9 cellular contexts compared by ENCODE assay signal in the genomic region with DNA sequence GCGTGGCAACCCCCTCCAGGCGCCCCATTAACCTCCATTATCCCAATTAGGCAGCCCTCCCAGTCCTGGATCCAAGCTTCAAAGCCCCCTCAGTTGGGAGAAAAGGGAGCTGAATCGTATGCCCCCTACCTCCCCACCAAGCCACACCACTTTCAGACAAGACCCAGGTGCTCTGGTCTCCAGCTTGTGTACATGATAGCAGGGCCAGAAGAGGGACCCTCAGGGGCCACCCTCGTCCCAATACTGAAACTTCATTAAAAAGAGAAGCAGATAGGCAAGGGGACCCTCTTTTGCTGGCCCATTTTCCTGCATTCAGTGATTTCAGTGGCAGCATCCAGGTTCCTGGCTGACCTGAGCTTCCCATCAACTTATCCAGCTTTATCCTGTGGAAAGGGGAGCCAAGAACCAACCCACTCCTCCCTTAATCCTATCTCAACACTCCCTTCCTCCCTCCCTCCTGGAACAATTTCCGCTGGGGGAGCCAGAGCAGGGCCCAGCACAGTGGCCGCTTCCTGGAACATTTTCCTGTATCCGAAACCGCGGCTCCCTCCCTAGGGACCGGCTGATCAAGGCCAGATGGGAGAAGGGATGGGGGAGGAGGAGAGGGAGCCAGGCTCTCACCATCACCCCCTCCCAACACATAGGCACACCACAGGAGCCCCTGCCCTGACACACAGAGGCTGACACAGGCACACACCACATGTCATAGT. TPM values are rescaled to one million over a fixed set of nuclear protein-coding genes. Genes with fewer than 3 reads are reported as not detected.
DNase-seq lines count a peak whose midpoint lies in the region; ATAC-seq, FAIRE-seq and TF ChIP-seq lines count a peak whose summit lies in the region.
"Had no signal": no experiment of that assay in that cellular context is flagged by ENCODE, and none has a peak within 500 bp of the region (broad histone marks: within the 10 kb centered on the region; RNA-seq: fewer than 3 reads in every experiment).

No MANE protein-coding gene starts in this region.

- 50% methylated on average over 10 of the region's 10 CpGs for WGBS in GM12878 (ENCODE audit: insufficient coverage, insufficient replicate concordance, low lambda C conversion rate, missing lambda C conversion rate)
- WGBS in right lobe of liver (ENCODE audit: insufficient coverage, low coverage, low lambda C conversion rate, missing lambda C conversion rate) = 100% methylated on average over 1 of the region's 10 CpGs

- H3K79me2 ChIP-seq in GM12878 (ENCODE audit: control insufficient read depth, insufficient read depth, low read length) = no peaks in the 10 kb centered on the region

- no peaks in the 10 kb centered on the region for H4K20me1 ChIP-seq in GM12878 (ENCODE audit: control insufficient read depth, insufficient read depth)

- peaks cover 26% of the 10 kb centered on the region for H3K4me1 Mint-ChIP-seq in HFFc6 (ENCODE audit: low read depth)

- no peak for DNase-seq in HFFc6
- no peak for DNase-seq in GM12878 (ENCODE audit: low read depth, low spot score)
- DNase-seq in right lobe of liver = peak in 1 of 3 donors; percentile 42
- DNase-seq in vagina (ENCODE audit: extremely low spot score in 2 of 2) = no peak
- no peak for DNase-seq in mesenteric fat pad (ENCODE audit: low spot score)
- DNase-seq in effector CD4-positive, alpha-beta T cell = no peak

- H3K4me3 ChIP-seq in GM12878 = peak overlapping the region; percentile 80; the same call in 1 of the 2 replicates
- H3K4me3 ChIP-seq in right lobe of liver = peak overlapping the region in 2 of 3 donors; percentile 50 to 55
- H3K4me3 ChIP-seq in vagina = peak overlapping the region; percentile 62 to 90

- H3K4me2 ChIP-seq in GM12878 (ENCODE audit: control insufficient read depth, insufficient read depth) = peak overlapping the region; percentile 96

- TF ChIP-seq EP300 in GM12878 (IDR thresholded peaks at IDR 0.05; ENCODE audit: borderline replicate concordance in 1 of 2, control insufficient read depth in 1 of 2, low read depth in 2 of 2, low read length in 2 of 2) = no peak

- H3K9ac ChIP-seq in GM12878 (ENCODE audit: control insufficient read depth, insufficient read depth, low read length) = no peak overlapping the region; the same call in 1 of the 2 replicates

- H3K4me1 ChIP-seq in GM12878 (ENCODE audit: control insufficient read depth, insufficient read depth, low read length) = peaks cover 5% of the 10 kb centered on the region
- no peaks in the 10 kb centered on the region for H3K4me1 ChIP-seq in right lobe of liver
- H3K4me1 ChIP-seq in vagina = peaks cover 15% of the 10 kb centered on the region

- TF ChIP-seq CTCF in 22Rv1 (IDR thresholded peaks at IDR 0.05) (peak; percentile 47), HFFc6 (IDR thresholded peaks at IDR 0.05) (peak; percentile 24), GM12878 (IDR thresholded peaks at IDR 0.05 in 2 of 3, conservative IDR thresholded peaks at IDR 0.05 in 1 of 3; ENCODE audit: control insufficient read depth in 2 of 3, extremely low read depth in 1 of 3, insufficient read depth in 1 of 3, low read depth in 3 of 3, low read length in 3 of 3) (no peak), right lobe of liver (IDR thresholded peaks at IDR 0.05) (no peak), vagina (IDR thresholded peaks at IDR 0.05) (no peak)

- CTCF ChIA-PET in GM12878 (lab: Yijun Ruan, JAX) = interaction anchor here (0.5 to 7.5 kb wide), 52 partner anchors 10 to 306 kb away, joined by 3 to 240 read pairs (median 4); a partner anchor contains a TSS

- peak overlapping the region; percentile 94; the same call in 1 of the 2 replicates for H2AFZ ChIP-seq in GM12878 (ENCODE audit: control insufficient read depth, low read depth, low read length)

- intact Hi-C loops in GM12878 (cut with micrococcal nuclease; ENCODE audit: unreplicated experiment) (loop anchor here (1.0 kb wide), 3 partner anchors 21 to 186 kb away; no protein-coding TSS in a partner anchor), right lobe of liver (cut with DNase I) (loop anchor here in 1 of 2 donors (5.0 kb wide), 1 partner anchor 82 kb away; no protein-coding TSS in a partner anchor), vagina (cut with DNase I) (loop anchor here (2.0 kb wide), 1 partner anchor 21 kb away; no protein-coding TSS in a partner anchor)

- FAIRE-seq in GM12878 (lab: Jason Lieb, UNC) = no peak

- H3K9me3 ChIP-seq in GM12878 (replicated peaks; ENCODE audit: control insufficient read depth, insufficient read depth, low read length) = no peaks in the 10 kb centered on the region
- no peaks in the 10 kb centered on the region for H3K9me3 ChIP-seq in right lobe of liver
- H3K9me3 ChIP-seq in vagina = no peaks in the 10 kb centered on the region

- POLR2A ChIA-PET in GM12878 (lab: Charles Lee) = interaction anchor here (0.6 to 3.4 kb wide), 10 partner anchors 11 to 156 kb away, joined by 3 to 41 read pairs (median 5); a partner anchor contains a TSS

- no peaks in the 10 kb centered on the region for H3K9me3 Mint-ChIP-seq in HFFc6

- H3K36me3 ChIP-seq in GM12878 (ENCODE audit: control insufficient read depth in 2 of 2, insufficient read depth in 2 of 2, low read length in 1 of 2) (no peaks in the 10 kb centered on the region), right lobe of liver (no peaks in the 10 kb centered on the region), vagina (no peaks in the 10 kb centered on the region)

- RAD21 ChIA-PET in GM12878 (lab: Charles Lee; ENCODE audit: unreplicated experiment) = interaction anchor here (0.6 to 2.6 kb wide), 30 partner anchors 9 to 382 kb away, joined by 3 to 118 read pairs (median 6); a partner anchor contains a TSS

- in situ Hi-C loops in GM12878 (cut with MboI) = loop anchor here (5.0 kb wide), 1 partner anchor 77 kb away; a partner anchor contains a TSS

- no peak for TF ChIP-seq RAD21 in GM12878 (IDR thresholded peaks at IDR 0.05; ENCODE audit: insufficient read depth, low read depth, low read length)

- H3K36me3 Mint-ChIP-seq in HFFc6 (ENCODE audit: low read depth) = no peaks in the 10 kb centered on the region

- BruUV-seq in GM12878 (replicated peaks; lab: Mats Ljungman, UMichigan) = no TSS peak

- SMC1A ChIA-PET in GM12878 (lab: Charles Lee; ENCODE audit: uncharacterized antibody, unreplicated experiment) = interaction anchor here (0.6 to 4.2 kb wide), 22 partner anchors 8 to 279 kb away, joined by 3 to 123 read pairs (median 4); a partner anchor contains a TSS

- H3K4me3 Mint-ChIP-seq in HFFc6 = peak overlapping the region; percentile 96

- ATAC-seq in GM12878 = peak; percentile 32
- peak; percentile 27 to 54 (median 44) for ATAC-seq in right lobe of liver
- no peak for ATAC-seq in GM18868 (IDR thresholded peaks at IDR 0.05; ENCODE audit: unreplicated experiment)

- peak overlapping the region; percentile 87 for H3K27ac Mint-ChIP-seq in HFFc6

- 0 out of 2 replicates have a peak overlapping the region, but pooled peaks have one; percentile 46 for H3K27ac ChIP-seq in 22Rv1
- H3K27ac ChIP-seq in GM12878 (ENCODE audit: control insufficient read depth, insufficient read depth) = no peak overlapping the region
- peak overlapping the region; percentile 0 to 69 (median 31) for H3K27ac ChIP-seq in right lobe of liver
- peak overlapping the region; percentile 81 for H3K27ac ChIP-seq in vagina

- H3K27me3 ChIP-seq in GM12878 (replicated peaks in 1 of 2; ENCODE audit: control insufficient read depth in 2 of 2, insufficient read depth in 2 of 2, low read length in 1 of 2) (peaks cover 0 to 3% of the 10 kb centered on the region in 2 experiments; a peak in 1 of 4 replicates), right lobe of liver (no peaks in the 10 kb centered on the region), vagina (no peaks in the 10 kb centered on the region)

- TF ChIP-seq POLR2A in GM12878 (IDR thresholded peaks at IDR 0.05; ENCODE audit: low read depth, low read length) (no peak), right lobe of liver (IDR thresholded peaks at IDR 0.05) (no peak), vagina (IDR thresholded peaks at IDR 0.05) (no peak)

- peaks cover 9% of the 10 kb centered on the region for H3K27me3 Mint-ChIP-seq in HFFc6 (ENCODE audit: insufficient read depth)

RNA-seq across cellular contexts. Expression of a gene that starts 9.5 kb away (rescaled TPM):
- total RNA-seq in HFFc6 (2021; fragmentation: NEBNext Ultra II Directional; extraction: Animal tissue kit (Norgen Biotek cat#: 25700)) = not detected
- total RNA-seq in GM12878 (2013; cell fraction: nucleolus; rRNA removed) = not detected in 2 replicates
- not detected in 2 replicates for total RNA-seq in GM12878 (2014; rRNA removed)
- total RNA-seq in GM12878 (2014; rRNA removed; fragmentation: Illumina TruSeq; extraction: Trizol) = not detected in 2 replicates
- total RNA-seq in GM12878 (2021) = not detected in 2 replicates
- not detected for polyA plus RNA-seq in GM12878 (2011; ENCODE audit: low read depth)
- not detected in 2 replicates for polyA plus RNA-seq in GM12878 (2011; rRNA removed)
- polyA plus RNA-seq in GM12878 (2011; cell fraction: cytosol; rRNA removed) = not detected in 2 replicates
- polyA plus RNA-seq in GM12878 (2011; cell fraction: nucleus; rRNA removed) = not detected in 2 replicates
- not detected in 2 replicates for polyA plus RNA-seq in GM12878 (2012)
- not detected in 2 replicates for polyA plus RNA-seq in GM12878 (2014; fragmentation: Illumina TruSeq; extraction: Trizol)
- under 1 TPM in 1 of 2 experiments, not detected in 1; 0.05 TPM for polyA plus RNA-seq in GM12878 (2014; fragmentation: Nextera tagmentation; extraction: Ambion mirVana)
- not detected in 2 replicates for polyA plus RNA-seq in GM12878 (2014; rRNA removed)
- under 1 TPM in 1 of 2 experiments, not detected in 1; 0.11 TPM for polyA plus RNA-seq in GM12878 (2016; fragmentation: Nextera tagmentation; extraction: Ambion mirVana)
- not detected in 2 replicates for polyA minus RNA-seq in GM12878 (2011; rRNA and poly(A)+ RNA removed)
- polyA minus RNA-seq in GM12878 (2011; cell fraction: cytosol; rRNA and poly(A)+ RNA removed) = not detected in 2 replicates
- not detected in 2 replicates for polyA minus RNA-seq in GM12878 (2011; cell fraction: nucleus; rRNA and poly(A)+ RNA removed)
- not detected for total RNA-seq in right lobe of liver
- not detected for total RNA-seq in vagina
- not detected for total RNA-seq in mesenteric fat pad
- total RNA-seq: glomerular endothelial cell had no signal

RNA-seq across cellular contexts. Expression of a gene that starts 24.2 kb away (rescaled TPM):
- 10 to 100 TPM; 44.0 to 63.5 (median 54.0) TPM for total RNA-seq in HFFc6 (2021; fragmentation: NEBNext Ultra II Directional; extraction: Animal tissue kit (Norgen Biotek cat#: 25700))
- total RNA-seq in GM12878 (2013; cell fraction: nucleolus; rRNA removed) = 61.7 and 62.9 TPM in 2 replicates
- total RNA-seq in GM12878 (2014; rRNA removed) (74.3 and 84.5 TPM in 2 replicates), GM12878 (2014; rRNA removed; fragmentation: Illumina TruSeq; extraction: Trizol) (47.6 and 47.8 TPM in 2 replicates), GM12878 (2021) (65.3 and 69.0 TPM in 2 replicates), right lobe of liver (10 to 100 TPM; 22.0 to 29.1 (median 26.7) TPM), vagina (30.9 TPM), mesenteric fat pad (36.4 TPM)
- 33.1 TPM for polyA plus RNA-seq in GM12878 (2011; ENCODE audit: low read depth)
- polyA plus RNA-seq in GM12878 (2011; rRNA removed) (43.9 and 64.7 TPM in 2 replicates), GM12878 (2014; fragmentation: Illumina TruSeq; extraction: Trizol) (53.1 and 70.8 TPM in 2 replicates), GM12878 (2014; fragmentation: Nextera tagmentation; extraction: Ambion mirVana) (10 to 100 TPM; 58.6 to 71.5 TPM), GM12878 (2014; rRNA removed) (76.8 and 78.1 TPM in 2 replicates), GM12878 (2016; fragmentation: Nextera tagmentation; extraction: Ambion mirVana) (10 to 100 TPM; 84.5 to 93.1 TPM)
- 99.5 and 108 TPM in 2 replicates for polyA plus RNA-seq in GM12878 (2011; cell fraction: cytosol; rRNA removed)
- polyA plus RNA-seq in GM12878 (2011; cell fraction: nucleus; rRNA removed) = 242 and 279 TPM in 2 replicates
- polyA plus RNA-seq in GM12878 (2012) = 50.4 and 53.6 TPM in 2 replicates
- polyA minus RNA-seq in GM12878 (2011; rRNA and poly(A)+ RNA removed) = 70.4 and 98.1 TPM in 2 replicates
- 34.1 and 39.3 TPM in 2 replicates for polyA minus RNA-seq in GM12878 (2011; cell fraction: cytosol; rRNA and poly(A)+ RNA removed)
- polyA minus RNA-seq in GM12878 (2011; cell fraction: nucleus; rRNA and poly(A)+ RNA removed) = 39.7 and 64.5 TPM in 2 replicates

RNA-seq across cellular contexts. Expression of a gene that starts 34.3 kb away (rescaled TPM):
- 10 to 100 TPM; 38.2 to 51.8 (median 43.5) TPM for total RNA-seq in HFFc6 (2021; fragmentation: NEBNext Ultra II Directional; extraction: Animal tissue kit (Norgen Biotek cat#: 25700))
- 61.7 and 67.4 TPM in 2 replicates for total RNA-seq in GM12878 (2013; cell fraction: nucleolus; rRNA removed)
- total RNA-seq in GM12878 (2014; rRNA removed) (27.0 and 29.7 TPM in 2 replicates), GM12878 (2014; rRNA removed; fragmentation: Illumina TruSeq; extraction: Trizol) (31.8 and 32.7 TPM in 2 replicates), GM12878 (2021) (46.7 and 49.0 TPM in 2 replicates), right lobe of liver (10 to 100 TPM; 20.3 to 29.2 (median 23.9) TPM), vagina (76.1 TPM), mesenteric fat pad (60.5 TPM)
- polyA plus RNA-seq in GM12878 (2011; ENCODE audit: low read depth) = 10.3 TPM
- polyA plus RNA-seq in GM12878 (2011; rRNA removed) (43.9 and 52.0 TPM in 2 replicates), GM12878 (2014; fragmentation: Illumina TruSeq; extraction: Trizol) (33.5 and 35.6 TPM in 2 replicates), GM12878 (2014; fragmentation: Nextera tagmentation; extraction: Ambion mirVana) (1 to 10 TPM; 4.0 to 7.3 TPM), GM12878 (2014; rRNA removed) (22.4 and 23.4 TPM in 2 replicates), GM12878 (2016; fragmentation: Nextera tagmentation; extraction: Ambion mirVana) (1 to 10 TPM; 3.3 to 3.7 TPM)
- polyA plus RNA-seq in GM12878 (2011; cell fraction: cytosol; rRNA removed) = 45.8 and 49.4 TPM in 2 replicates
- 41.3 and 53.9 TPM in 2 replicates for polyA plus RNA-seq in GM12878 (2011; cell fraction: nucleus; rRNA removed)
- polyA plus RNA-seq in GM12878 (2012) = 17.4 and 19.4 TPM in 2 replicates
- 143 and 181 TPM in 2 replicates for polyA minus RNA-seq in GM12878 (2011; rRNA and poly(A)+ RNA removed)
- 31.4 and 35.9 TPM in 2 replicates for polyA minus RNA-seq in GM12878 (2011; cell fraction: cytosol; rRNA and poly(A)+ RNA removed)
- 18.9 and 33.2 TPM in 2 replicates for polyA minus RNA-seq in GM12878 (2011; cell fraction: nucleus; rRNA and poly(A)+ RNA removed)

RNA-seq across cellular contexts. Expression of a gene that starts 46.1 kb away (rescaled TPM):
- 10 to 100 TPM; 59.8 to 76.0 (median 68.3) TPM for total RNA-seq in HFFc6 (2021; fragmentation: NEBNext Ultra II Directional; extraction: Animal tissue kit (Norgen Biotek cat#: 25700))
- total RNA-seq in GM12878 (2013; cell fraction: nucleolus; rRNA removed) = 15.4 and 16.3 TPM in 2 replicates
- total RNA-seq in GM12878 (2014; rRNA removed) (61.7 and 81.0 TPM in 2 replicates), GM12878 (2014; rRNA removed; fragmentation: Illumina TruSeq; extraction: Trizol) (32.4 and 36.2 TPM in 2 replicates), GM12878 (2021) (64.9 and 68.7 TPM in 2 replicates), right lobe of liver (10 to 100 TPM; 17.6 to 27.1 (median 20.8) TPM), vagina (41.5 TPM), mesenteric fat pad (41.4 TPM)
- polyA plus RNA-seq in GM12878 (2011; ENCODE audit: low read depth) = 24.1 TPM
- polyA plus RNA-seq in GM12878 (2011; rRNA removed) (25.5 and 48.6 TPM in 2 replicates), GM12878 (2014; fragmentation: Illumina TruSeq; extraction: Trizol) (23.2 and 37.6 TPM in 2 replicates), GM12878 (2014; fragmentation: Nextera tagmentation; extraction: Ambion mirVana) (10 to 100 TPM; 20.7 to 38.2 TPM), GM12878 (2014; rRNA removed) (66.7 and 76.8 TPM in 2 replicates), GM12878 (2016; fragmentation: Nextera tagmentation; extraction: Ambion mirVana) (10 to 100 TPM; 50.2 to 53.7 TPM)
- polyA plus RNA-seq in GM12878 (2011; cell fraction: cytosol; rRNA removed) = 70.9 and 83.3 TPM in 2 replicates
- polyA plus RNA-seq in GM12878 (2011; cell fraction: nucleus; rRNA removed) = 47.8 and 61.1 TPM in 2 replicates
- polyA plus RNA-seq in GM12878 (2012) = 37.8 and 57.0 TPM in 2 replicates
- polyA minus RNA-seq in GM12878 (2011; rRNA and poly(A)+ RNA removed) = 39.4 and 50.6 TPM in 2 replicates
- 23.4 and 25.1 TPM in 2 replicates for polyA minus RNA-seq in GM12878 (2011; cell fraction: cytosol; rRNA and poly(A)+ RNA removed)
- 9.4 and 15.8 TPM in 2 replicates for polyA minus RNA-seq in GM12878 (2011; cell fraction: nucleus; rRNA and poly(A)+ RNA removed)

RNA-seq across cellular contexts. Expression of a gene that starts 50.3 kb away (rescaled TPM):
- 100 to 1,000 TPM; 502 to 568 (median 534) TPM for total RNA-seq in HFFc6 (2021; fragmentation: NEBNext Ultra II Directional; extraction: Animal tissue kit (Norgen Biotek cat#: 25700))
- 141 and 153 TPM in 2 replicates for total RNA-seq in GM12878 (2013; cell fraction: nucleolus; rRNA removed)
- total RNA-seq in GM12878 (2014; rRNA removed) (320 and 355 TPM in 2 replicates), GM12878 (2014; rRNA removed; fragmentation: Illumina TruSeq; extraction: Trizol) (504 and 518 TPM in 2 replicates), GM12878 (2021) (300 and 322 TPM in 2 replicates), right lobe of liver (100 to 1,000 TPM; 122 to 170 (median 146) TPM), vagina (673 TPM), mesenteric fat pad (371 TPM)
- 1,639 TPM for polyA plus RNA-seq in GM12878 (2011; ENCODE audit: low read depth)
- polyA plus RNA-seq in GM12878 (2011; rRNA removed) (851 and 863 TPM in 2 replicates), GM12878 (2014; fragmentation: Illumina TruSeq; extraction: Trizol) (485 and 536 TPM in 2 replicates), GM12878 (2014; fragmentation: Nextera tagmentation; extraction: Ambion mirVana) (1,000 to 10,000 TPM; 1,522 to 1,596 TPM), GM12878 (2014; rRNA removed) (438 and 511 TPM in 2 replicates), GM12878 (2016; fragmentation: Nextera tagmentation; extraction: Ambion mirVana) (100 to 1,000 TPM; 373 to 398 TPM)
- 812 and 933 TPM in 2 replicates for polyA plus RNA-seq in GM12878 (2011; cell fraction: cytosol; rRNA removed)
- 540 and 746 TPM in 2 replicates for polyA plus RNA-seq in GM12878 (2011; cell fraction: nucleus; rRNA removed)
- polyA plus RNA-seq in GM12878 (2012) = 681 and 706 TPM in 2 replicates
- polyA minus RNA-seq in GM12878 (2011; rRNA and poly(A)+ RNA removed) = 235 and 327 TPM in 2 replicates
- polyA minus RNA-seq in GM12878 (2011; cell fraction: cytosol; rRNA and poly(A)+ RNA removed) = 57.1 and 72.9 TPM in 2 replicates
- polyA minus RNA-seq in GM12878 (2011; cell fraction: nucleus; rRNA and poly(A)+ RNA removed) = 90.8 and 106 TPM in 2 replicates

Comparison
In these comparisons a context has a peak if more than half of its experiments do, and no peak if none do; other contexts are left out.
1. CTCF ChIP-seq: peak in 22Rv1 (single experiment) and HFFc6 (single experiment); none in GM12878 (0 of 3), right lobe of liver (0 of 4) and vagina (0 of 3).
2. Peak in every context shown above with its lines, with median percentiles within 50 percentile points of each other: H3K4me3 ChIP-seq.